In genomic region chr2:237434916-237435315, GRCh38 we compare ENCODE assay signal across 10 cellular contexts. TPM values are rescaled to one million over a fixed set of nuclear protein-coding genes. Genes with fewer than 3 reads are reported as not detected.
DNase-seq lines count a peak whose midpoint lies in the region; ATAC-seq, FAIRE-seq and TF ChIP-seq lines count a peak whose summit lies in the region.
"Had no signal": no experiment of that assay in that cellular context is flagged by ENCODE, and none has a peak within 500 bp of the region (broad histone marks: within the 10 kb centered on the region; RNA-seq: fewer than 3 reads in every experiment).

No MANE protein-coding gene starts in this region.

- H3K4me1 Mint-ChIP-seq in activated CD4-positive, alpha-beta T cell treated with anti-CD3 and anti-CD28 coated beads, Interleukin-2, amount 10 ng/mL, durations not matched to agents 7 days and 5 days: peaks cover 85% of the 10 kb centered on the region
- peaks cover 17% of the 10 kb centered on the region for H3K4me1 Mint-ChIP-seq in Calu3 (ENCODE audit: low read depth, unreplicated experiment)

- H3K9ac ChIP-seq in HepG2 (ENCODE audit: insufficient read depth, low read depth, low read length): no peak overlapping the region

- no peak for TF ChIP-seq RAD21 in HepG2 (CRISPR knock-in tag; IDR thresholded peaks at IDR 0.05)

- in situ Hi-C loops in HepG2 (cut with HindIII; ENCODE audit: extremely low pct_ligation_motif_present, low pct_unique_long_range_greater_than_20kb): no loop called here

- no peak for TF ChIP-seq POLR2A in right lobe of liver (IDR thresholded peaks at IDR 0.05)
- TF ChIP-seq POLR2A in HepG2 (IDR thresholded peaks at IDR 0.05; ENCODE audit: insufficient read depth in 1 of 2, low read depth in 2 of 2, low read length in 2 of 2): no peak
- no peak for TF ChIP-seq POLR2A in esophagus squamous epithelium (IDR thresholded peaks at IDR 0.05)

- BruUV-seq in HepG2 (replicated peaks; lab: Mats Ljungman, UMichigan) (no TSS peak), Calu3 (replicated peaks; lab: Mats Ljungman, UMichigan) (no TSS peak)

- H3K36me3 ChIP-seq in right lobe of liver: no peaks in the 10 kb centered on the region
- H3K36me3 ChIP-seq in HepG2 (replicated peaks in 1 of 2; ENCODE audit: control insufficient read depth in 1 of 2, insufficient read depth in 2 of 2, low read length in 2 of 2): no peaks in the 10 kb centered on the region
- H3K36me3 ChIP-seq in esophagus squamous epithelium: no peaks in the 10 kb centered on the region
- H3K36me3 ChIP-seq: cardiac muscle cell had no signal

- FAIRE-seq in HepG2 (lab: Jason Lieb, UNC): no peak
- FAIRE-seq: G401.6 had no signal

- TF ChIP-seq EP300 in HepG2 (IDR thresholded peaks at IDR 0.05; ENCODE audit: low read depth in 2 of 2, low read length in 2 of 2) (no peak), HepG2 (CRISPR knock-in tag; IDR thresholded peaks at IDR 0.05; ENCODE audit: borderline replicate concordance) (no peak)

- DNase-seq in right lobe of liver (no peak), HepG2 (ENCODE audit: low spot score) (no peak), esophagus squamous epithelium (lab: John Stamatoyannopoulos, UW) (no peak), Calu3 (no peak), GOT3 (lab: John Stamatoyannopoulos, UW) (no peak), medulla oblongata (ENCODE audit: extremely low spot score) (no peak)
- DNase-seq in activated CD4-positive, alpha-beta T cell treated with anti-CD3 and anti-CD28 coated beads, Interleukin-2, amount 10 ng/mL, durations not matched to agents 7 days and 5 days: peak; percentile 80
- peak; percentile 70 to 72 for DNase-seq in stimulated activated CD4-positive, alpha-beta T cell treated with anti-CD3 and anti-CD28 coated beads, Interleukin-2, amount 100 ng/mL, for 48 hours

- peak overlapping the region; percentile 86 for H3K27ac Mint-ChIP-seq in activated CD4-positive, alpha-beta T cell treated with anti-CD3 and anti-CD28 coated beads, Interleukin-2, amount 10 ng/mL, durations not matched to agents 7 days and 5 days
- no peak overlapping the region for H3K27ac Mint-ChIP-seq in Calu3 (ENCODE audit: unreplicated experiment)

- no peaks in the 10 kb centered on the region for H3K79me2 ChIP-seq in HepG2 (ENCODE audit: insufficient read depth, low read length)

- POLR2A ChIA-PET in HepG2 (lab: Yijun Ruan, JAX): no interaction called here
- POLR2A ChIA-PET in activated CD4-positive, alpha-beta T cell treated with anti-CD3 and anti-CD28 coated beads, Interleukin-2, amount 10 ng/mL, durations not matched to agents 7 days and 5 days (lab: Charles Lee): no interaction called here

- no peak overlapping the region for H3K4me2 ChIP-seq in HepG2 (ENCODE audit: low read depth, low read length)

- intact Hi-C loops in right lobe of liver (cut with DNase I): no loop called here
- intact Hi-C loops in HepG2 (cut with micrococcal nuclease; ENCODE audit: unreplicated experiment): no loop called here
- intact Hi-C loops in esophagus squamous epithelium (cut with DNase I): no loop called here
- intact Hi-C loops in Calu3 (cut with micrococcal nuclease; ENCODE audit: unreplicated experiment): no loop called here

- ATAC-seq in right lobe of liver (peak; percentile 23 to 41 (median 34)), HepG2 (no peak)

- no peaks in the 10 kb centered on the region for H3K27me3 Mint-ChIP-seq in activated CD4-positive, alpha-beta T cell treated with anti-CD3 and anti-CD28 coated beads, Interleukin-2, amount 10 ng/mL, durations not matched to agents 7 days and 5 days
- peaks cover 37% of the 10 kb centered on the region for H3K27me3 Mint-ChIP-seq in Calu3 (ENCODE audit: unreplicated experiment)

- H3K27me3 ChIP-seq in right lobe of liver (no peaks in the 10 kb centered on the region), HepG2 (ENCODE audit: control insufficient read depth in 1 of 2, insufficient read depth in 2 of 2, low read length in 2 of 2) (peaks cover 4 to 46% of the 10 kb centered on the region in 2 experiments), esophagus squamous epithelium (peaks cover 0 to 33% (median 0%) of the 10 kb centered on the region in 4 donors)
- H3K27me3 ChIP-seq: cardiac muscle cell had no signal

- H3K9me3 ChIP-seq in right lobe of liver (no peaks in the 10 kb centered on the region), HepG2 (ENCODE audit: low read length) (no peaks in the 10 kb centered on the region), esophagus squamous epithelium (no peaks in the 10 kb centered on the region)

- H2AFZ ChIP-seq in HepG2 (ENCODE audit: low read length): no peak overlapping the region

- peaks cover 6% of the 10 kb centered on the region for H3K36me3 Mint-ChIP-seq in activated CD4-positive, alpha-beta T cell treated with anti-CD3 and anti-CD28 coated beads, Interleukin-2, amount 10 ng/mL, durations not matched to agents 7 days and 5 days (ENCODE audit: low read depth)
- H3K36me3 Mint-ChIP-seq in Calu3 (ENCODE audit: insufficient read depth, unreplicated experiment): no peaks in the 10 kb centered on the region

- no peaks in the 10 kb centered on the region for H4K20me1 ChIP-seq in HepG2 (ENCODE audit: insufficient read depth, low read length)

- H3K9me3 Mint-ChIP-seq in activated CD4-positive, alpha-beta T cell treated with anti-CD3 and anti-CD28 coated beads, Interleukin-2, amount 10 ng/mL, durations not matched to agents 7 days and 5 days: peaks cover 2% of the 10 kb centered on the region
- no peaks in the 10 kb centered on the region for H3K9me3 Mint-ChIP-seq in Calu3 (ENCODE audit: low read depth, unreplicated experiment)

- H3K4me3 ChIP-seq in right lobe of liver: no peak overlapping the region
- no peak overlapping the region for H3K4me3 ChIP-seq in HepG2 (replicated peaks in 1 of 3; ENCODE audit: insufficient read depth in 1 of 3, low read depth in 2 of 3, low read length in 3 of 3)
- no peak overlapping the region for H3K4me3 ChIP-seq in esophagus squamous epithelium
- H3K4me3 ChIP-seq: cardiac muscle cell had no signal

- H3K27ac ChIP-seq in right lobe of liver (no peak overlapping the region), HepG2 (ENCODE audit: extremely low read length, insufficient read depth, low read length) (no peak overlapping the region), esophagus squamous epithelium (peak overlapping the region in 3 of 4 donors; percentile 71 to 77 (median 75))
- H3K27ac ChIP-seq: cardiac muscle cell had no signal

- CTCF ChIA-PET in HepG2 (lab: Yijun Ruan, JAX; ENCODE audit: low intra/inter-chr PET ratio, low total read pairs): no interaction called here
- CTCF ChIA-PET in activated CD4-positive, alpha-beta T cell treated with anti-CD3 and anti-CD28 coated beads, Interleukin-2, amount 10 ng/mL, durations not matched to agents 7 days and 5 days (lab: Charles Lee): interaction anchor here (1.1 to 3.9 kb wide), 3 partner anchors 13 to 41 kb away, joined by 4 to 17 read pairs (median 8); no protein-coding TSS in a partner anchor
- CTCF ChIA-PET in Calu3 (lab: Charles Lee): interaction anchor here (0.7 to 0.9 kb wide), 2 partner anchors 35 to 348 kb away, joined by 3 to 4 read pairs; no protein-coding TSS in a partner anchor

- H3K4me3 Mint-ChIP-seq in activated CD4-positive, alpha-beta T cell treated with anti-CD3 and anti-CD28 coated beads, Interleukin-2, amount 10 ng/mL, durations not matched to agents 7 days and 5 days: peak overlapping the region; percentile 37
- H3K4me3 Mint-ChIP-seq in Calu3 (ENCODE audit: low read depth, unreplicated experiment): no peak overlapping the region

- H3K4me1 ChIP-seq in right lobe of liver (no peaks in the 10 kb centered on the region), HepG2 (ENCODE audit: insufficient read depth, low read length) (no peaks in the 10 kb centered on the region), esophagus squamous epithelium (peaks cover 0 to 38% (median 15%) of the 10 kb centered on the region in 3 donors)

- 31% methylated on average over 3 of the region's 13 CpGs for WGBS in right lobe of liver (ENCODE audit: insufficient coverage, low coverage, low lambda C conversion rate, missing lambda C conversion rate)
- WGBS in HepG2 (ENCODE audit: low lambda C conversion rate): 5% methylated on average over 12 of the region's 13 CpGs
- 32 to 52% methylated on average over 11 to 13 of the region's 13 CpGs for WGBS in esophagus squamous epithelium, 2 donors

- TF ChIP-seq CTCF in right lobe of liver (IDR thresholded peaks at IDR 0.05): no peak
- no peak for TF ChIP-seq CTCF in HepG2 (CRISPR knock-in tag; IDR thresholded peaks at IDR 0.05)
- no peak for TF ChIP-seq CTCF in esophagus squamous epithelium (IDR thresholded peaks at IDR 0.05)
- TF ChIP-seq CTCF in Calu3 (IDR thresholded peaks at IDR 0.05; ENCODE audit: unreplicated experiment): no peak

RNA-seq across cellular contexts. Expression of gene COL6A3, which starts 21.0 kb away (rescaled TPM):
- total RNA-seq in right lobe of liver: 10 to 100 TPM in 3 of 6 experiments, 1 to 10 TPM in 3; 4.5 to 21.1 (median 8.8) TPM
- total RNA-seq in HepG2 (2016; rRNA removed; fragmentation: Illumina TruSeq; extraction: Trizol): not detected in 2 replicates
- not detected in 2 replicates for total RNA-seq in HepG2 (2016; cell fraction: cytosol; rRNA removed; fragmentation: Illumina TruSeq; extraction: Trizol; ENCODE audit: low read depth)
- not detected in 2 replicates for total RNA-seq in HepG2 (2016; cell fraction: insoluble cytoplasmic fraction; rRNA removed; fragmentation: Illumina TruSeq; extraction: Trizol)
- total RNA-seq in HepG2 (2016; cell fraction: membrane; rRNA removed; fragmentation: Illumina TruSeq; extraction: Trizol): not detected in 2 replicates
- total RNA-seq in HepG2 (2016; cell fraction: nucleus; rRNA removed; fragmentation: Illumina TruSeq; extraction: Trizol): not detected in 2 replicates
- polyA plus RNA-seq in HepG2 (2011; rRNA removed): 0.01 and 0.03 TPM in 2 replicates
- polyA plus RNA-seq in HepG2 (2011; cell fraction: cytosol; rRNA removed): under 0.01 and 0.01 TPM in 2 replicates
- 0.10 and 0.12 TPM in 2 replicates for polyA plus RNA-seq in HepG2 (2011; cell fraction: nucleus; rRNA removed)
- 0.09 TPM in 1 of 2 replicates, not detected in the other for polyA plus RNA-seq in HepG2 (2012)
- not detected in 2 replicates for polyA plus RNA-seq in HepG2 (2016; cell fraction: cytosol; fragmentation: Illumina TruSeq; extraction: Trizol; ENCODE audit: low read depth)
- polyA plus RNA-seq in HepG2 (2016; cell fraction: insoluble cytoplasmic fraction; fragmentation: Illumina TruSeq; extraction: Trizol; ENCODE audit: low read depth): not detected in 2 replicates
- not detected in 2 replicates for polyA plus RNA-seq in HepG2 (2016; cell fraction: membrane; fragmentation: Illumina TruSeq; extraction: Trizol; ENCODE audit: low read depth)
- polyA plus RNA-seq in HepG2 (2016; cell fraction: nucleus; fragmentation: Illumina TruSeq; extraction: Trizol; ENCODE audit: insufficient read depth, low read depth): not detected in 2 replicates
- 0.02 and 0.06 TPM in 2 replicates for polyA minus RNA-seq in HepG2 (2011; rRNA and poly(A)+ RNA removed; ENCODE audit: low replicate concordance)
- not detected in 2 replicates for polyA minus RNA-seq in HepG2 (2011; cell fraction: cytosol; rRNA and poly(A)+ RNA removed)
- polyA minus RNA-seq in HepG2 (2011; cell fraction: nucleus; rRNA and poly(A)+ RNA removed): under 0.01 TPM in 1 of 2 replicates, not detected in the other
- total RNA-seq in activated CD4-positive, alpha-beta T cell treated with anti-CD3 and anti-CD28 coated beads, Interleukin-2, amount 10 ng/mL, durations not matched to agents 7 days and 5 days: under 1 TPM; 0.87 to 0.92 TPM
- total RNA-seq in esophagus squamous epithelium: 100 to 1,000 TPM in 1 of 4 donors, 10 to 100 TPM in 2, 1 to 10 TPM in 1; 8.9 to 138 (median 46.5) TPM
- total RNA-seq in Calu3 (2022): 0.07 TPM in 1 of 2 replicates, not detected in the other

RNA-seq across cellular contexts. Expression of gene MLPH, which starts 52.1 kb away (rescaled TPM):
- total RNA-seq in right lobe of liver: 10 to 100 TPM; 20.8 to 52.8 (median 35.1) TPM
- not detected in 2 replicates for total RNA-seq in HepG2 (2016; rRNA removed; fragmentation: Illumina TruSeq; extraction: Trizol)
- total RNA-seq in HepG2 (2016; cell fraction: cytosol; rRNA removed; fragmentation: Illumina TruSeq; extraction: Trizol; ENCODE audit: low read depth): not detected in 2 replicates
- total RNA-seq in HepG2 (2016; cell fraction: insoluble cytoplasmic fraction; rRNA removed; fragmentation: Illumina TruSeq; extraction: Trizol): not detected in 2 replicates
- total RNA-seq in HepG2 (2016; cell fraction: membrane; rRNA removed; fragmentation: Illumina TruSeq; extraction: Trizol): not detected in 2 replicates
- total RNA-seq in HepG2 (2016; cell fraction: nucleus; rRNA removed; fragmentation: Illumina TruSeq; extraction: Trizol): not detected in 2 replicates
- 0.12 and 0.27 TPM in 2 replicates for polyA plus RNA-seq in HepG2 (2011; rRNA removed)
- polyA plus RNA-seq in HepG2 (2011; cell fraction: cytosol; rRNA removed): 0.10 TPM in 1 of 2 replicates, not detected in the other
- 0.88 and 1.00 TPM in 2 replicates for polyA plus RNA-seq in HepG2 (2011; cell fraction: nucleus; rRNA removed)
- polyA plus RNA-seq in HepG2 (2012): 0.17 and 0.28 TPM in 2 replicates
- polyA plus RNA-seq in HepG2 (2016; cell fraction: cytosol; fragmentation: Illumina TruSeq; extraction: Trizol; ENCODE audit: low read depth): not detected in 2 replicates
- polyA plus RNA-seq in HepG2 (2016; cell fraction: insoluble cytoplasmic fraction; fragmentation: Illumina TruSeq; extraction: Trizol; ENCODE audit: low read depth): not detected in 2 replicates
- not detected in 2 replicates for polyA plus RNA-seq in HepG2 (2016; cell fraction: membrane; fragmentation: Illumina TruSeq; extraction: Trizol; ENCODE audit: low read depth)
- not detected in 2 replicates for polyA plus RNA-seq in HepG2 (2016; cell fraction: nucleus; fragmentation: Illumina TruSeq; extraction: Trizol; ENCODE audit: insufficient read depth, low read depth)
- 1.0 TPM in 1 of 2 replicates, not detected in the other for polyA minus RNA-seq in HepG2 (2011; rRNA and poly(A)+ RNA removed; ENCODE audit: low replicate concordance)
- polyA minus RNA-seq in HepG2 (2011; cell fraction: cytosol; rRNA and poly(A)+ RNA removed): not detected in 2 replicates
- not detected in 2 replicates for polyA minus RNA-seq in HepG2 (2011; cell fraction: nucleus; rRNA and poly(A)+ RNA removed)
- not detected for total RNA-seq in activated CD4-positive, alpha-beta T cell treated with anti-CD3 and anti-CD28 coated beads, Interleukin-2, amount 10 ng/mL, durations not matched to agents 7 days and 5 days
- total RNA-seq in esophagus squamous epithelium: 10 to 100 TPM in 2 of 4 donors, 1 to 10 TPM in 2; 1.8 to 10.5 (median 7.6) TPM
- 39.8 and 47.2 TPM in 2 replicates for total RNA-seq in Calu3 (2022)

Comparison
In these comparisons a context has a peak if more than half of its experiments do, and no peak if none do; other contexts are left out.
1. DNase-seq: peak in activated CD4-positive, alpha-beta T cell treated with anti-CD3 and anti-CD28 coated beads, Interleukin-2, amount 10 ng/mL, durations not matched to agents 7 days and 5 days (single experiment) and stimulated activated CD4-positive, alpha-beta T cell treated with anti-CD3 and anti-CD28 coated beads, Interleukin-2, amount 100 ng/mL, for 48 hours (2 of 2); none in right lobe of liver (0 of 3), HepG2 (single experiment), esophagus squamous epithelium (single experiment), Calu3 (single experiment), GOT3 (single experiment) and medulla oblongata (single experiment).
2. H3K27ac ChIP-seq: peak in esophagus squamous epithelium (3 of 4); none in right lobe of liver (0 of 3) and HepG2 (single experiment).